Comparison of ENCODE assay signal across 8 cellular contexts in the genomic region with DNA sequence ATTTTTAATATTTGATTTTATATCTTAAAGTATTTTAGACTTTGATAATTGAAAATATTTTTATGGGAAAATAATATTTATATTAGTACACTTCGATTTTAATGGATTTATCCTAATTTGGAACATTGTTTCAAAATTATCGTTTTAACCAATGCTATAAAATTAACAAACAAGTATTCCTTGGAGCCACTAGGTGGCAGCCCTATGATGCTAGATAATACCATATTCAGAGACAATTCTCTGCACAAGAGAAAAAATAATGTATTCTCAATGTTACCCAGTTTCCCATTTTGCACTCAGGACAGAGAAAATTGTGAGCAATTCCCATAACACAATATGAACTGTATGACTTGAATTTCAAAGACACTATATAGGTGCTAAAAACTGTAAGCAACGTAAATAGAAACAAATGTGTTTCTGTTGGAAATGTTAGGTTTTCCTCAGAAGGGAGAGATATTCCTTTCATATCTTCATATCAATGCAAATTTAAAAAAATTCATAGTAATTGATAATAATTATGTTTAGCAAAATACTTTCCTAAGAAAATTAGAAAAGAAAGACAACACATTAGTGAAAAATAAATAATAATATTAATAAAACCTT.
DNase-seq lines count a peak whose midpoint lies in the region; ATAC-seq, FAIRE-seq and TF ChIP-seq lines count a peak whose summit lies in the region.

No MANE protein-coding gene starts in this region.

- 26 to 31% (median 29%) methylated on average over 3 of the region's 3 CpGs for WGBS in small intestine, 3 donors

- H4K20me1 ChIP-seq in Loucy (ENCODE audit: insufficient read depth, low read length, poor library complexity, severe bottlenecking), result no peaks in the 10 kb centered on the region

- intact Hi-C loops in left cardiac atrium (cut with DNase I), result loop anchor here in 1 of 2 donors (5.0 kb wide), 1 partner anchor 246 kb away; no protein-coding TSS in a partner anchor

- no peaks in the 10 kb centered on the region for H3K27me3 ChIP-seq in AG04450 (ENCODE audit: control insufficient read depth, insufficient read depth, low read length)
- H3K27me3 ChIP-seq in Loucy (ENCODE audit: insufficient read depth, low read length, poor library complexity, severe bottlenecking), result no peaks in the 10 kb centered on the region
- no peaks in the 10 kb centered on the region for H3K27me3 ChIP-seq in small intestine (ENCODE audit: control insufficient read depth in 2 of 2, insufficient read depth in 2 of 2, low read length in 2 of 2)

- H3F3A ChIP-seq in Loucy (ENCODE audit: low read depth), result no peaks in the 10 kb centered on the region

- DNase-seq in AG04450 (ENCODE audit: low read depth, low spot score), result peak; percentile 15
- peak; percentile 73 for DNase-seq in SK-MEL-5 (ENCODE audit: low read depth, low spot score)
- DNase-seq in fibroblast of villous mesenchyme (ENCODE audit: low read depth), result peak; percentile 49
- DNase-seq in small intestine, result peak; percentile 8
- no peak for DNase-seq in activated effector memory CD4-positive, alpha-beta T cell treated with anti-CD3 and anti-CD28 coated beads, Interleukin-2, amount 50 U/mL, for 16 hours
- no peak for DNase-seq in left cardiac atrium

- H3K36me3 ChIP-seq in Loucy (ENCODE audit: insufficient read depth, low read length) (no peaks in the 10 kb centered on the region), small intestine (ENCODE audit: control insufficient read depth in 2 of 2, insufficient read depth in 2 of 2, low read length in 2 of 2) (no peaks in the 10 kb centered on the region)

- H3K9ac ChIP-seq in Loucy (ENCODE audit: low read depth, low read length, poor library complexity, severe bottlenecking), result no peak overlapping the region

- H3K4me2 ChIP-seq in Loucy (ENCODE audit: low read depth, low read length, poor library complexity, severe bottlenecking), result no peak overlapping the region

- no peaks in the 10 kb centered on the region for H3K79me2 ChIP-seq in Loucy (ENCODE audit: insufficient read depth, low read length)

- H3K9me3 ChIP-seq in AG04450 (ENCODE audit: control insufficient read depth, insufficient read depth, low read length) (no peaks in the 10 kb centered on the region), Loucy (ENCODE audit: insufficient read depth, low read depth, low read length) (no peaks in the 10 kb centered on the region), small intestine (ENCODE audit: control insufficient read depth, low read depth) (no peaks in the 10 kb centered on the region)

- in situ Hi-C loops in SK-MEL-5 (cut with HindIII; ENCODE audit: low pct_unique_long_range_greater_than_20kb, low sequenced_read_pairs), result loop anchor here (10.0 to 25.0 kb wide), 2 partner anchors 104 to 251 kb away; no protein-coding TSS in a partner anchor

- no peak overlapping the region for H3K4me3 ChIP-seq in AG04450 (ENCODE audit: low read depth, low read length)
- H3K4me3 ChIP-seq in Loucy (ENCODE audit: low read length, poor library complexity, severe bottlenecking), result no peak overlapping the region
- no peak overlapping the region for H3K4me3 ChIP-seq in fibroblast of villous mesenchyme (ENCODE audit: low read depth, low read length)
- H3K4me3 ChIP-seq in small intestine (ENCODE audit: low read depth in 1 of 2, low read length in 2 of 2), result no peak overlapping the region

- POLR2A ChIA-PET in AG04450 (lab: Yijun Ruan, JAX), result no interaction called here

- no peak overlapping the region for H3K27ac ChIP-seq in AG04450 (ENCODE audit: low read depth, low read length)
- H3K27ac ChIP-seq in small intestine (ENCODE audit: low read depth in 1 of 2, low read length in 1 of 2), result no peak overlapping the region

- TF ChIP-seq CTCF in AG04450 (IDR thresholded peaks at IDR 0.05; ENCODE audit: low read depth, low read length) (peak; percentile 76), Loucy (conservative IDR thresholded peaks at IDR 0.05; ENCODE audit: low read length) (peak; percentile 73), fibroblast of villous mesenchyme (IDR thresholded peaks at IDR 0.05; ENCODE audit: insufficient read depth, low read depth, low read length) (peak; percentile 73)

- CTCF ChIA-PET in AG04450 (lab: Charles Lee), result interaction anchor here (0.7 to 2.0 kb wide), 3 partner anchors 241 to 245 kb away, joined by 3 to 14 read pairs (median 8); no protein-coding TSS in a partner anchor

- H3K9me2 ChIP-seq in Loucy (replicated peaks; ENCODE audit: low read depth, low read length), result no peaks in the 10 kb centered on the region

- FAIRE-seq in small intestine (lab: Jason Lieb, UNC), result no peak

- H3K4me1 ChIP-seq in Loucy (ENCODE audit: insufficient read depth, low read length, poor library complexity, severe bottlenecking) (no peaks in the 10 kb centered on the region), small intestine (ENCODE audit: control insufficient read depth in 2 of 2, insufficient read depth in 1 of 2, low read depth in 1 of 2, low read length in 1 of 2) (no peaks in the 10 kb centered on the region)

- ATAC-seq in GM18502 (IDR thresholded peaks at IDR 0.05; ENCODE audit: poor library complexity, unreplicated experiment) (peak; percentile 63), left cardiac atrium (no peak)

- H2AFZ ChIP-seq in Loucy (ENCODE audit: low read length), result no peak overlapping the region

Comparison
In these comparisons a context has a peak if more than half of its experiments do, and no peak if none do; other contexts are left out.
1. DNase-seq: peak in AG04450 (single experiment), SK-MEL-5 (single experiment), fibroblast of villous mesenchyme (single experiment) and small intestine (single experiment); none in activated effector memory CD4-positive, alpha-beta T cell treated with anti-CD3 and anti-CD28 coated beads, Interleukin-2, amount 50 U/mL, for 16 hours (single experiment) and left cardiac atrium (single experiment).
2. Peak in every context shown above with its lines, with median percentiles within 50 percentile points of each other: CTCF ChIP-seq.